In genomic region chr2:111534816-111535803, GRCh38 we compare ENCODE assay signal across 9 cellular contexts.
DNase-seq lines count a peak whose midpoint lies in the region; ATAC-seq, FAIRE-seq and TF ChIP-seq lines count a peak whose summit lies in the region.
"Had no signal": no experiment of that assay in that cellular context is flagged by ENCODE, and none has a peak within 500 bp of the region (broad histone marks: within the 10 kb centered on the region; RNA-seq: fewer than 3 reads in every experiment).

No MANE protein-coding gene starts in this region.

- H3K4me2 ChIP-seq in osteoblast (ENCODE audit: insufficient read depth, low read length): peak overlapping the region; percentile 34

- H3K79me2 ChIP-seq in osteoblast (ENCODE audit: insufficient read depth, low read length): no peaks in the 10 kb centered on the region

- peak overlapping the region; percentile 77 to 85 for H3K27ac Mint-ChIP-seq in effector memory CD8-positive, alpha-beta T cell

- no peaks in the 10 kb centered on the region for H3K27me3 Mint-ChIP-seq in effector memory CD8-positive, alpha-beta T cell

- ATAC-seq in effector memory CD8-positive, alpha-beta T cell (replicated peaks): peak; percentile 40
- ATAC-seq in gastrocnemius medialis (no peak), GM21447 (IDR thresholded peaks at IDR 0.05; ENCODE audit: unreplicated experiment) (no peak)

- DNase-seq in DMS79 treated with DMSO at 0.1 percent for 48 hours (lab: John Stamatoyannopoulos, UW) (peak; percentile 75), NCI-H69 (lab: John Stamatoyannopoulos, UW) (peak; percentile 28), osteoblast (ENCODE audit: insufficient read length, low spot score, missing footprints) (peak; percentile 55), gastrocnemius medialis (no peak), NCI-H146 treated with DMSO at 0.1 percent for 48 hours (lab: John Stamatoyannopoulos, UW; ENCODE audit: unreplicated experiment) (no peak), RCC 7860 (ENCODE audit: low spot score) (no peak)
- DNase-seq in effector memory CD8-positive, alpha-beta T cell: no peak
- DNase-seq: NCI-H2081 had no signal

- in situ Hi-C loops in gastrocnemius medialis (cut with MboI; ENCODE audit: low sequenced_read_pairs in 4 of 4): no loop called here

- H3K9me3 Mint-ChIP-seq in effector memory CD8-positive, alpha-beta T cell: no peaks in the 10 kb centered on the region

- TF ChIP-seq POLR2A in gastrocnemius medialis (IDR thresholded peaks at IDR 0.05): no peak

- H3K27ac ChIP-seq in osteoblast (ENCODE audit: low read depth, low read length): peak overlapping the region; percentile 69
- no peak overlapping the region for H3K27ac ChIP-seq in gastrocnemius medialis

- H3K4me1 Mint-ChIP-seq in effector memory CD8-positive, alpha-beta T cell (ENCODE audit: low read depth in 2 of 2): peaks cover 18 to 27% of the 10 kb centered on the region in 2 donors

- peak overlapping the region; percentile 55 to 76 for H3K4me3 Mint-ChIP-seq in effector memory CD8-positive, alpha-beta T cell

- H3K36me3 Mint-ChIP-seq in effector memory CD8-positive, alpha-beta T cell (ENCODE audit: insufficient read depth): no peaks in the 10 kb centered on the region

- H2AFZ ChIP-seq in osteoblast (ENCODE audit: low read length): peak overlapping the region; percentile 71

- H3K4me1 ChIP-seq in osteoblast (ENCODE audit: insufficient read depth, low read length) (peaks cover 24% of the 10 kb centered on the region), gastrocnemius medialis (no peaks in the 10 kb centered on the region)

- no peaks in the 10 kb centered on the region for H3K9me3 ChIP-seq in osteoblast (ENCODE audit: low read depth, low read length)
- no peaks in the 10 kb centered on the region for H3K9me3 ChIP-seq in gastrocnemius medialis

- TF ChIP-seq CTCF in osteoblast (IDR thresholded peaks at IDR 0.05; ENCODE audit: extremely low read depth, low read depth, low read length) (no peak), gastrocnemius medialis (IDR thresholded peaks at IDR 0.05 in 4 of 5, conservative IDR thresholded peaks at IDR 0.05 in 1 of 5) (no peak)

- no peaks in the 10 kb centered on the region for H3K27me3 ChIP-seq in osteoblast (ENCODE audit: insufficient read depth, low read length)
- H3K27me3 ChIP-seq in gastrocnemius medialis: no peaks in the 10 kb centered on the region

- H3K4me3 ChIP-seq in osteoblast (ENCODE audit: insufficient read depth, low read length) (no peak overlapping the region), gastrocnemius medialis (no peak overlapping the region)

- H3K36me3 ChIP-seq in osteoblast (ENCODE audit: insufficient read depth, low read length) (no peaks in the 10 kb centered on the region), gastrocnemius medialis (no peaks in the 10 kb centered on the region)

- intact Hi-C loops in gastrocnemius medialis (cut with DNase I; ENCODE audit: low total_unique reads): no loop called here

- no peak for FAIRE-seq in RCC 7860 (lab: Jason Lieb, UNC)

- no peaks in the 10 kb centered on the region for H4K20me1 ChIP-seq in osteoblast (ENCODE audit: insufficient read depth, low read length)

Comparison
In these comparisons a context has a peak if more than half of its experiments do, and no peak if none do; other contexts are left out.
1. DNase-seq: peak in DMS79 treated with DMSO at 0.1 percent for 48 hours (single experiment), NCI-H69 (single experiment) and osteoblast (single experiment); none in effector memory CD8-positive, alpha-beta T cell (0 of 3), gastrocnemius medialis (0 of 2), NCI-H146 treated with DMSO at 0.1 percent for 48 hours (single experiment) and RCC 7860 (single experiment).